Comparison of ENCODE assay signal across 9 cellular contexts in genomic region chr1:167617100-167617949, GRCh38. TPM values are rescaled to one million over a fixed set of nuclear protein-coding genes. Genes with fewer than 3 reads are reported as not detected.
DNase-seq lines count a peak whose midpoint lies in the region; ATAC-seq, FAIRE-seq and TF ChIP-seq lines count a peak whose summit lies in the region.
"Had no signal": no experiment of that assay in that cellular context is flagged by ENCODE, and none has a peak within 500 bp of the region (broad histone marks: within the 10 kb centered on the region; RNA-seq: fewer than 3 reads in every experiment).

No MANE protein-coding gene starts in this region.

- intact Hi-C loops in stomach (cut with DNase I; ENCODE audit: low total_unique reads), result loop anchor here (10.0 kb wide), 1 partner anchor 47 kb away; no protein-coding TSS in a partner anchor

- no peaks in the 10 kb centered on the region for H3K9me3 Mint-ChIP-seq in immature natural killer cell

- peaks cover 0 to 2% (median 0%) of the 10 kb centered on the region in 3 donors for H3K27me3 Mint-ChIP-seq in immature natural killer cell (ENCODE audit: low read depth in 3 of 3)

- no peak for TF ChIP-seq POLR2A in stomach (IDR thresholded peaks at IDR 0.05)

- TF ChIP-seq EP300 in stomach (IDR thresholded peaks at IDR 0.05), result peak; percentile 26

- peak overlapping the region; percentile 36 to 77 (median 65) for H3K4me3 Mint-ChIP-seq in immature natural killer cell

- ATAC-seq in GM19452 (IDR thresholded peaks at IDR 0.05; ENCODE audit: unreplicated experiment) (peak; percentile 70), HG02870 (IDR thresholded peaks at IDR 0.05; ENCODE audit: unreplicated experiment) (no peak)
- ATAC-seq: HCT116 had no signal

- H3K27ac ChIP-seq in BLaER1, result peak overlapping the region; percentile 98
- H3K27ac ChIP-seq in stomach, result peak overlapping the region; percentile 37 to 83 (median 69)

- DNase-seq in HTR-8/SVneo (ENCODE audit: insufficient read length, low spot score) (no peak), adipocyte (ENCODE audit: low read depth) (peak; percentile 15), immature natural killer cell (no peak), stomach (no peak), SW 1271 (lab: John Stamatoyannopoulos, UW) (no peak)

- peaks cover 22% of the 10 kb centered on the region for H3K9me3 ChIP-seq in BLaER1
- H3K9me3 ChIP-seq in adipocyte (ENCODE audit: control insufficient read depth, low read length), result peaks cover 6% of the 10 kb centered on the region
- H3K9me3 ChIP-seq in stomach, result peaks cover 0 to 11% (median 0%) of the 10 kb centered on the region in 4 donors

- H3K9ac ChIP-seq in BLaER1, result peak overlapping the region; percentile 88
- H3K9ac ChIP-seq in adipocyte (ENCODE audit: low read length), result no peak overlapping the region

- no peaks in the 10 kb centered on the region for H3K36me3 ChIP-seq in BLaER1
- H3K36me3 ChIP-seq in adipocyte (ENCODE audit: control insufficient read depth, insufficient read depth, low read length, severe bottlenecking), result no peaks in the 10 kb centered on the region
- H3K36me3 ChIP-seq in stomach, result no peaks in the 10 kb centered on the region

- WGBS in stomach, 5 donors, result 35 to 46% (median 42%) methylated on average over 7 of the region's 7 CpGs

- H3K4me3 ChIP-seq in BLaER1 (peak overlapping the region; percentile 22; the same call in 1 of the 2 replicates), adipocyte (ENCODE audit: low read length) (no peak overlapping the region), stomach (peak overlapping the region in 1 of 4 donors; percentile 7)

- H3K36me3 Mint-ChIP-seq in immature natural killer cell, result no peaks in the 10 kb centered on the region

- no peaks in the 10 kb centered on the region for H4K20me1 ChIP-seq in BLaER1

- H3K4me1 Mint-ChIP-seq in immature natural killer cell, result peaks cover 27 to 32% of the 10 kb centered on the region in 2 donors

- H3K4me1 ChIP-seq in BLaER1 (peaks cover 73% of the 10 kb centered on the region), adipocyte (ENCODE audit: control insufficient read depth, insufficient read depth, low read length) (peaks cover 15% of the 10 kb centered on the region), stomach (peaks cover 5 to 28% (median 16%) of the 10 kb centered on the region in 4 donors)

- H3K27me3 ChIP-seq in BLaER1 (no peaks in the 10 kb centered on the region), adipocyte (replicated peaks; ENCODE audit: control insufficient read depth, insufficient read depth, low read length) (no peaks in the 10 kb centered on the region), stomach (no peaks in the 10 kb centered on the region)

- no peak for TF ChIP-seq CTCF in stomach (IDR thresholded peaks at IDR 0.05)

- H3K4me2 ChIP-seq in BLaER1, result peak overlapping the region; percentile 78

- peak; percentile 36 for FAIRE-seq in HTR-8/SVneo (lab: Jason Lieb, UNC)

- peak overlapping the region; percentile 27 to 90 (median 82) for H3K27ac Mint-ChIP-seq in immature natural killer cell

RNA-seq across cellular contexts. Expression of gene RCSD1, which starts 12.7 kb away (rescaled TPM):
- polyA plus RNA-seq in immature natural killer cell (100 to 1,000 TPM in 2 of 3 donors, 10 to 100 TPM in 1; 96.2 to 179 (median 129) TPM), stomach (10 to 100 TPM in 2 of 3 donors, 1 to 10 TPM in 1; 6.0 to 43.7 (median 23.2) TPM)
- 10 to 100 TPM in 4 of 5 donors, 1 to 10 TPM in 1; 8.2 to 29.0 (median 16.2) TPM for total RNA-seq in stomach
